22 cellular contexts compared by ENCODE assay signal in the genomic region with DNA sequence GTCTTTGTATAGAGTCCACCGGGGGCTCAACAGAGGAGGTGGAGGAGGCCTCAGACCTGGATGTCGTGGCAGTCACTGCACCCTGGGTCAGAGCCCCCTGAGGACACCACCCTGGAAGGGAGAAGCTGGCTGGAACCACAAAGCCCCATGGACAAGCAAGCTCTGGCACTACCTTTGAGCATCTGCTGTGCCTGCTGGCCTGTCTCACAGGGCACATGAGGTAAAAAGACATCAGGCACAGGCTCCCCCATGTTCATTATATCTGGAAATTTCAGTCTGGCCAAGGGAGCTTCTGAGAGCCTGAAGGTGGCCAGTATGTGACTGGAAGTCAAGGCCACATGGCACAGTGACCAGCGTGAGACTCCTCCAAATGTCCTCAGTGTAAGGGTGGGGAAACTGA. TPM values are rescaled to one million over a fixed set of nuclear protein-coding genes. Genes with fewer than 3 reads are reported as not detected.
A peak's percentile ranks its signal among the peaks of the same experiment; 100 is the strongest.
DNase-seq lines count a peak whose midpoint lies in the region; ATAC-seq and TF ChIP-seq lines count a peak whose summit lies in the region.
"Had no signal": no experiment of that assay in that cellular context is flagged by ENCODE, and none has a peak within 500 bp of the region (broad histone marks: within the 10 kb centered on the region; RNA-seq: fewer than 3 reads in every experiment).

No MANE protein-coding gene starts in this region.

- TF ChIP-seq CTCF in NB4 (IDR thresholded peaks at IDR 0.05; ENCODE audit: low read depth, low read length): no peak

- intact Hi-C loops in dendritic cell treated with granulocyte-macrophage colony-stimulating factor and Interleukin-4, amounts not matched to agents 40 ng/mL and 50 ng/mL, for 4 days (cut with micrococcal nuclease): no loop called here

- no peak for ATAC-seq in stimulated activated effector memory CD8-positive, alpha-beta T cell treated with anti-CD3 and anti-CD28 coated beads, Interleukin-12 subunit alpha, Interleukin-12 subunit beta, amount 100 ng/mL, for 72 hours
- no peak for ATAC-seq in HG03520 (IDR thresholded peaks at IDR 0.05; ENCODE audit: unreplicated experiment)
- ATAC-seq in GM19397 (IDR thresholded peaks at IDR 0.05; ENCODE audit: unreplicated experiment): no peak
- no peak for ATAC-seq in esophagus mucosa
- ATAC-seq: GM12878, GM23338, HCT116 had no signal

- peak overlapping the region; percentile 4 for H3K27ac Mint-ChIP-seq in dendritic cell treated with granulocyte-macrophage colony-stimulating factor and Interleukin-4, amounts not matched to agents 40 ng/mL and 50 ng/mL, for 4 days
- H3K27ac Mint-ChIP-seq in stimulated activated effector memory CD8-positive, alpha-beta T cell treated with anti-CD3 and anti-CD28 coated beads, Interleukin-12 subunit alpha, Interleukin-12 subunit beta, amount 100 ng/mL, for 72 hours: peak overlapping the region; percentile 15
- H3K27ac Mint-ChIP-seq: B cell; CD4-positive, alpha-beta T cell; CD8-positive, alpha-beta memory T cell; GM23338; H9 had no signal

- no peaks in the 10 kb centered on the region for H3K36me3 Mint-ChIP-seq in dendritic cell treated with granulocyte-macrophage colony-stimulating factor and Interleukin-4, amounts not matched to agents 40 ng/mL and 50 ng/mL, for 4 days (ENCODE audit: low read depth)
- H3K36me3 Mint-ChIP-seq in stimulated activated effector memory CD8-positive, alpha-beta T cell treated with anti-CD3 and anti-CD28 coated beads, Interleukin-12 subunit alpha, Interleukin-12 subunit beta, amount 100 ng/mL, for 72 hours: no peaks in the 10 kb centered on the region
- H3K36me3 Mint-ChIP-seq: CD14-positive monocyte; CD8-positive, alpha-beta memory T cell had no signal

- TF ChIP-seq POLR2A in NB4 (IDR thresholded peaks at IDR 0.05; ENCODE audit: extremely low read depth, insufficient read length): no peak

- H3K27me3 Mint-ChIP-seq in dendritic cell treated with granulocyte-macrophage colony-stimulating factor and Interleukin-4, amounts not matched to agents 40 ng/mL and 50 ng/mL, for 4 days: no peaks in the 10 kb centered on the region
- H3K27me3 Mint-ChIP-seq: CD4-positive, alpha-beta T cell had no signal

- H3K4me1 Mint-ChIP-seq in dendritic cell treated with granulocyte-macrophage colony-stimulating factor and Interleukin-4, amounts not matched to agents 40 ng/mL and 50 ng/mL, for 4 days (ENCODE audit: low read depth): peaks cover 67% of the 10 kb centered on the region
- H3K4me1 Mint-ChIP-seq in stimulated activated effector memory CD8-positive, alpha-beta T cell treated with anti-CD3 and anti-CD28 coated beads, Interleukin-12 subunit alpha, Interleukin-12 subunit beta, amount 100 ng/mL, for 72 hours: no peaks in the 10 kb centered on the region
- H3K4me1 Mint-ChIP-seq: B cell; CD8-positive, alpha-beta memory T cell had no signal

- H3K4me3 ChIP-seq in NB4 (ENCODE audit: low read depth, low read length): no peak overlapping the region
- H3K4me3 ChIP-seq: BLaER1, GM12878, GM23338 had no signal

- peak; percentile 62 for DNase-seq in G401 (ENCODE audit: low spot score)
- DNase-seq in NB4 (ENCODE audit: low read depth): peak; percentile 28
- DNase-seq in stimulated activated effector memory CD8-positive, alpha-beta T cell treated with anti-CD3 and anti-CD28 coated beads, Interleukin-12 subunit alpha, Interleukin-12 subunit beta, amount 100 ng/mL, for 72 hours (ENCODE audit: low spot score in 2 of 2): no peak
- DNase-seq: CD4-positive, alpha-beta T cell; CD8-positive, alpha-beta memory T cell; DMS153; DND-41; GDM1; H9 had no signal

- H3K4me3 Mint-ChIP-seq in dendritic cell treated with granulocyte-macrophage colony-stimulating factor and Interleukin-4, amounts not matched to agents 40 ng/mL and 50 ng/mL, for 4 days: no peak overlapping the region
- no peak overlapping the region for H3K4me3 Mint-ChIP-seq in stimulated activated effector memory CD8-positive, alpha-beta T cell treated with anti-CD3 and anti-CD28 coated beads, Interleukin-12 subunit alpha, Interleukin-12 subunit beta, amount 100 ng/mL, for 72 hours
- H3K4me3 Mint-ChIP-seq: B cell; CD14-positive monocyte; CD4-positive, alpha-beta T cell; CD8-positive, alpha-beta memory T cell; GM23338; H9 had no signal

- no peaks in the 10 kb centered on the region for H3K9me3 Mint-ChIP-seq in dendritic cell treated with granulocyte-macrophage colony-stimulating factor and Interleukin-4, amounts not matched to agents 40 ng/mL and 50 ng/mL, for 4 days
- H3K9me3 Mint-ChIP-seq in stimulated activated effector memory CD8-positive, alpha-beta T cell treated with anti-CD3 and anti-CD28 coated beads, Interleukin-12 subunit alpha, Interleukin-12 subunit beta, amount 100 ng/mL, for 72 hours: no peaks in the 10 kb centered on the region
- H3K9me3 Mint-ChIP-seq: CD4-positive, alpha-beta T cell; CD8-positive, alpha-beta memory T cell; GM23338; H9 had no signal

- in situ Hi-C loops in G401 (cut with HindIII; ENCODE audit: low sequenced_read_pairs): no loop called here

RNA-seq across cellular contexts. Expression of a gene that starts 22.9 kb away (rescaled TPM):
- total RNA-seq in G401 (2014; rRNA removed; shearing (Covaris generic)): not detected in 2 replicates
- 0.64 TPM for total RNA-seq in esophagus mucosa
- total RNA-seq: A172; A673; B cell; CD8-positive, alpha-beta memory T cell; H4 had no signal

Comparison
In these comparisons a context has a peak if more than half of its experiments do, and no peak if none do; other contexts are left out.
1. DNase-seq: peak in G401 (single experiment) and NB4 (single experiment); none in stimulated activated effector memory CD8-positive, alpha-beta T cell treated with anti-CD3 and anti-CD28 coated beads, Interleukin-12 subunit alpha, Interleukin-12 subunit beta, amount 100 ng/mL, for 72 hours (0 of 2).